In the genomic region with DNA sequence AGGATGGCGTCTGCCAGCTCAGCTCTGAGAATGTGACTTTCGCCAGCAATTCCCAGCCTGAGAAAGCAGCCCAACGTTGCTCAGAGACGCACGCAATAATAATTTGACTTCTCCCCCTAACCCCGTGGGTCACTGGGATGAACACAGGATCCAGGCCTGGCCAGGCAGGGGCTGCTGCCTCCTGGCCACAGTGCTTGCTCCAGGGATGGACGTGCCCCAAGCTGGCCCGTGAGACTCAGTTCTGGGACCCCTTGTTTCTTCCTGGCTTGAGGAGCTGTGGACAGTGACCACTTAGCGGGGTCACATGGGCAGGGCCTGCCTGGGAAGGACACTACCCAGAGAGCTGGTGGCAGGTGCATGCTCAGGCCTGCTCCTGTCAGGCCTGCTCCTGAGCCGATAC, we compare ENCODE assay signal across 24 cellular contexts. TPM values are rescaled to one million over a fixed set of nuclear protein-coding genes. Genes with fewer than 3 reads are reported as not detected.
"Had no signal": no experiment of that assay in that cellular context is flagged by ENCODE, and none has a peak within 500 bp of the region (broad histone marks: within the 10 kb centered on the region; RNA-seq: fewer than 3 reads in every experiment).

No MANE protein-coding gene starts in this region.

- ATAC-seq: gastrocnemius medialis, psoas muscle had no signal

- H3K9me3 ChIP-seq: adrenal gland, body of pancreas, colonic mucosa, gastrocnemius medialis, psoas muscle, tibial nerve had no signal

- DNase-seq: activated effector memory CD4-positive, alpha-beta T cell treated with anti-CD3 and anti-CD28 coated beads, Interleukin-2, amount 50 U/mL, for 16 hours; aorta; cerebellar nuclear complex; effector CD8-positive, alpha-beta T cell; gastrocnemius medialis; hippocampal formation; immature natural killer cell; kidney; midbrain; naive thymus-derived CD4-positive, alpha-beta T cell; occipital lobe; psoas muscle; stimulated activated naive CD4-positive, alpha-beta T cell treated with Interleukin-2 at 50 U/mL for 16 hours had no signal

- H3K27me3 ChIP-seq: adrenal gland, body of pancreas had no signal

- H3K4me3 ChIP-seq: adrenal gland, body of pancreas, colonic mucosa, gastrocnemius medialis, psoas muscle, tibial nerve had no signal

- H3K36me3 ChIP-seq: adrenal gland, colonic mucosa, gastrocnemius medialis, tibial nerve had no signal

- H3K27ac ChIP-seq: adrenal gland, body of pancreas, colonic mucosa, epithelial cell of prostate, gastrocnemius medialis, parathyroid adenoma, psoas muscle, tibial nerve had no signal

- H3K9ac ChIP-seq: parathyroid adenoma had no signal

- H3K4me1 ChIP-seq: adrenal gland, body of pancreas, colonic mucosa, gastrocnemius medialis, parathyroid adenoma, psoas muscle had no signal

- H3K79me2 ChIP-seq: parathyroid adenoma had no signal

- H2AFZ ChIP-seq: parathyroid adenoma had no signal

RNA-seq across cellular contexts. Expression of a gene that starts 13.5 kb away (rescaled TPM):
- total RNA-seq: activated CD4-positive, alpha-beta memory T cell treated with anti-CD3 and anti-CD28 coated beads for 36 hours; activated CD4-positive, alpha-beta T cell treated with anti-CD3 and anti-CD28 coated beads, Interleukin-2, amount 10 ng/mL, durations not matched to agents 24 days and 14 days; activated CD8-positive, alpha-beta memory T cell treated with anti-CD3 and anti-CD28 coated beads for 36 hours; activated naive CD4-positive, alpha-beta T cell treated with anti-CD3 and anti-CD28 coated beads for 36 hours; activated T-helper 1 cell treated with anti-CD3 and anti-CD28 coated beads, Interleukin-12 subunit alpha, Interleukin-12 subunit beta, Interleukin-2, Interleukin-4 antibody, amounts not matched to agents 30 ng/mL and 10 ng/mL and 1 ng/mL, durations not matched to agents 14 hours and 24 hours and 36 hours; aorta; gastrocnemius medialis; naive thymus-derived CD4-positive, alpha-beta T cell; psoas muscle had no signal
- polyA plus RNA-seq: immature natural killer cell; naive thymus-derived CD4-positive, alpha-beta T cell had no signal

RNA-seq across cellular contexts. Expression of a gene that starts 24.3 kb away (rescaled TPM):
- total RNA-seq: gastrocnemius medialis, psoas muscle had no signal
- polyA plus RNA-seq: naive thymus-derived CD4-positive, alpha-beta T cell had no signal
